21 cellular contexts compared by ENCODE assay signal in the genomic region with DNA sequence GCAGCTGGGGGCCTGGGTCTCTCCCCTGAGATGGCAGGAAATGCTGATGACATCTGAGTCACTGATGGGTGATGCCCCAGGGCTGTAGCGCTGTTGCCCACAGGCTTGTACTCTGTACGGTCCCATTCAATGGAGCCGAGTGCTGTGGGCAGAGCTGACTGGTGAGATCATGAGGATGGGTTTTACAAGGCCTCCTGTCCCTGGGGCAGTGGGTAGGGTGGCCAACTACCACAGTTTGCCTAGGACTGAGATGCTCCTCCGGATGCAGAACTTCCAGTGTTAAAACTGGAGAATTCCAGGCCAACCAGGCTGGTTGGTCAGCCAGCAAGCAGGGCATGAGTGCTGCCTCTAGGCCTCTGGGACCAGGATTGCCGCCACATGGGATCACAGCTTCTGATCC. TPM values are rescaled to one million over a fixed set of nuclear protein-coding genes. Genes with fewer than 3 reads are reported as not detected.
DNase-seq lines count a peak whose midpoint lies in the region; ATAC-seq, FAIRE-seq and TF ChIP-seq lines count a peak whose summit lies in the region.
"Had no signal": no experiment of that assay in that cellular context is flagged by ENCODE, and none has a peak within 500 bp of the region (broad histone marks: within the 10 kb centered on the region; RNA-seq: fewer than 3 reads in every experiment).

No MANE protein-coding gene starts in this region.

- dilution Hi-C loops in IMR-90 (cut with HindIII; ENCODE audit: low sequenced_read_pairs, unreplicated experiment): no loop called here

- peak overlapping the region; percentile 70 for H2BK120ac ChIP-seq in IMR-90 (ENCODE audit: low read depth, low read length)

- no peak overlapping the region for H3K56ac ChIP-seq in IMR-90 (ENCODE audit: extremely low read depth, insufficient read depth, low read length)

- peak overlapping the region; percentile 68 for H2BK5ac ChIP-seq in IMR-90 (ENCODE audit: low read depth, low read length, poor library complexity, severe bottlenecking)

- peaks cover 22% of the 10 kb centered on the region; the same call in 1 of the 2 replicates for H4K20me1 ChIP-seq in IMR-90 (ENCODE audit: insufficient read depth, low read length)

- no peak overlapping the region for H2AK9ac ChIP-seq in IMR-90 (replicated peaks; ENCODE audit: low read depth, low read length, poor library complexity)

- no peak overlapping the region for H3K27ac Mint-ChIP-seq in osteocyte (ENCODE audit: unreplicated experiment)
- H3K27ac Mint-ChIP-seq: IgD-negative memory B cell had no signal

- H3K4me3 ChIP-seq in IMR-90 (ENCODE audit: insufficient read depth, low read depth, low read length) (no peak overlapping the region), dorsolateral prefrontal cortex (no peak overlapping the region), psoas muscle (no peak overlapping the region), upper lobe of right lung (no peak overlapping the region)
- H3K4me3 ChIP-seq: adrenal gland, cardiac muscle cell, Peyer's patch, SK-N-MC had no signal

- H3K14ac ChIP-seq in IMR-90 (replicated peaks; ENCODE audit: low read depth, low read length): peak overlapping the region; percentile 33

- peak overlapping the region; percentile 11; the same call in 1 of the 2 replicates for H4K5ac ChIP-seq in IMR-90 (ENCODE audit: low read depth, low read length)

- peak overlapping the region; percentile 76 for H2AK5ac ChIP-seq in IMR-90 (ENCODE audit: low read depth, low read length)

- H2AFZ ChIP-seq in IMR-90 (replicated peaks; ENCODE audit: low read length, poor library complexity): no peak overlapping the region

- H3K23ac ChIP-seq in IMR-90 (ENCODE audit: low read depth, low read length): peak overlapping the region; percentile 29; the same call in 1 of the 2 replicates

- H3K4me1 ChIP-seq in IMR-90 (ENCODE audit: control insufficient read depth, insufficient read depth, low read length): peaks cover 39% of the 10 kb centered on the region
- H3K4me1 ChIP-seq in psoas muscle: peaks cover 78% of the 10 kb centered on the region
- peaks cover 64% of the 10 kb centered on the region for H3K4me1 ChIP-seq in upper lobe of right lung

- POLR2A ChIA-PET in IMR-90 (lab: Charles Lee; ENCODE audit: unreplicated experiment): no interaction called here

- H3K4me1 Mint-ChIP-seq in osteocyte (ENCODE audit: unreplicated experiment): peaks cover 49% of the 10 kb centered on the region
- H3K4me1 Mint-ChIP-seq: IgD-negative memory B cell had no signal

- peak overlapping the region; percentile 71; the same call in 2 of the 3 replicates for H2BK15ac ChIP-seq in IMR-90 (ENCODE audit: low read depth, low read length)

- TF ChIP-seq POLR2A in IMR-90 (IDR thresholded peaks at IDR 0.05; ENCODE audit: low read depth, low read length): no peak
- no peak for TF ChIP-seq POLR2A in GM12892 (IDR thresholded peaks at IDR 0.05; ENCODE audit: low read depth, low read length)

- H2BK20ac ChIP-seq in IMR-90 (ENCODE audit: low read depth, low read length): peak overlapping the region; percentile 21; the same call in 1 of the 2 replicates

- peaks cover 13 to 45% of the 10 kb centered on the region in 2 experiments; a peak in 2 of 4 replicates for H3K79me1 ChIP-seq in IMR-90 (ENCODE audit: low read depth in 1 of 2, low read length in 2 of 2)

- H3K4me3 Mint-ChIP-seq in osteocyte (ENCODE audit: unreplicated experiment): no peak overlapping the region
- H3K4me3 Mint-ChIP-seq: IgD-negative memory B cell had no signal

- no peak for FAIRE-seq in GM12892 (lab: Jason Lieb, UNC)

- H4K91ac ChIP-seq in IMR-90 (ENCODE audit: insufficient read depth, low read depth, low read length): peak overlapping the region; percentile 61; the same call in 1 of the 2 replicates

- H3K18ac ChIP-seq in IMR-90 (ENCODE audit: low read depth, low read length): peak overlapping the region; percentile 10; the same call in 1 of the 2 replicates

- H3K9ac ChIP-seq in IMR-90 (ENCODE audit: low read depth, low read length): no peak overlapping the region

- H4K8ac ChIP-seq in IMR-90 (ENCODE audit: low read depth in 2 of 2, low read length in 2 of 2): 0 out of 4 replicates have a peak overlapping the region, but pooled peaks of 1 of the 2 experiments have one; percentile 33

- TF ChIP-seq RAD21 in IMR-90 (IDR thresholded peaks at IDR 0.05; ENCODE audit: low read length): no peak

- H3K4me2 ChIP-seq in IMR-90 (ENCODE audit: low read depth, low read length): no peak overlapping the region

- H3K36me3 ChIP-seq in IMR-90 (ENCODE audit: control insufficient read depth, insufficient read depth, low read length) (peaks cover 6% of the 10 kb centered on the region), psoas muscle (ENCODE audit: insufficient read depth in 1 of 2, low read depth in 1 of 2) (peaks cover 0 to 7% of the 10 kb centered on the region in 2 donors), upper lobe of right lung (peaks cover under 1% of the 10 kb centered on the region)
- H3K36me3 ChIP-seq: cardiac muscle cell, Peyer's patch had no signal

- H3K4ac ChIP-seq in IMR-90 (ENCODE audit: low read depth, low read length): peak overlapping the region; percentile 54

- 100% methylated on average over 3 of the region's 5 CpGs; no CpG with 5 or more reads in 1 of the 2 experiments for WGBS in IMR-90 (ENCODE audit: extremely low coverage in 2 of 2, insufficient read length in 1 of 2), 2 experiments
- WGBS in psoas muscle, 3 donors: 89 to 96% (median 90%) methylated on average over 5 of the region's 5 CpGs

- H3K36me3 Mint-ChIP-seq in osteocyte (ENCODE audit: unreplicated experiment): peaks cover 8% of the 10 kb centered on the region
- H3K36me3 Mint-ChIP-seq: IgD-negative memory B cell had no signal

- intact Hi-C loops in IMR-90 (cut with micrococcal nuclease) (no loop called here), dorsolateral prefrontal cortex (cut with DNase I) (no loop called here), psoas muscle (cut with DNase I) (no loop called here), upper lobe of right lung (cut with DNase I) (no loop called here)

- H3K27me3 Mint-ChIP-seq in osteocyte (ENCODE audit: unreplicated experiment): no peaks in the 10 kb centered on the region

- CTCF ChIA-PET in IMR-90 (lab: Yijun Ruan, JAX): no interaction called here

- no TSS peak for BruUV-seq in IMR-90 (replicated peaks; lab: Mats Ljungman, UMichigan)

- in situ Hi-C loops in IMR-90 (cut with MboI; ENCODE audit: low sequenced_read_pairs): no loop called here

- no peaks in the 10 kb centered on the region for H3K9me3 Mint-ChIP-seq in osteocyte (ENCODE audit: unreplicated experiment)
- H3K9me3 Mint-ChIP-seq: IgD-negative memory B cell had no signal

- H3K9me3 ChIP-seq in IMR-90 (ENCODE audit: control insufficient read depth, insufficient read depth, low read length) (no peaks in the 10 kb centered on the region), psoas muscle (no peaks in the 10 kb centered on the region), upper lobe of right lung (no peaks in the 10 kb centered on the region)
- H3K9me3 ChIP-seq: adrenal gland, Peyer's patch had no signal

- H3K27me3 ChIP-seq in IMR-90 (ENCODE audit: control insufficient read depth, insufficient read depth, low read length) (no peaks in the 10 kb centered on the region), dorsolateral prefrontal cortex (no peaks in the 10 kb centered on the region), psoas muscle (ENCODE audit: insufficient read depth in 3 of 3, low read length in 2 of 3) (no peaks in the 10 kb centered on the region), upper lobe of right lung (no peaks in the 10 kb centered on the region)
- H3K27me3 ChIP-seq: adrenal gland, cardiac muscle cell, Peyer's patch had no signal

- H3K27ac ChIP-seq in IMR-90 (ENCODE audit: insufficient read depth, low read length) (no peak overlapping the region), dorsolateral prefrontal cortex (peak overlapping the region in 32 of 59 donors; percentile 11 to 99 (median 91)), psoas muscle (peak overlapping the region; percentile 98), upper lobe of right lung (peak overlapping the region; percentile 76)
- H3K27ac ChIP-seq: Peyer's patch, SK-N-MC had no signal

- H3K9me1 ChIP-seq in IMR-90 (ENCODE audit: insufficient read depth, low read length): peaks cover 27% of the 10 kb centered on the region

- ATAC-seq in IMR-90 (ENCODE audit: low read depth): no peak
- ATAC-seq in psoas muscle: no peak
- ATAC-seq in upper lobe of right lung: no peak
- ATAC-seq: right cardiac atrium; stimulated activated naive CD8-positive, alpha-beta T cell treated with anti-CD3 and anti-CD28 coated beads, Interleukin-15, Interleukin-2, amounts not matched to agents 100 U/mL and 50 U/mL, for 24 hours had no signal

- no peak for TF ChIP-seq CTCF in IMR-90 (conservative IDR thresholded peaks at IDR 0.05; ENCODE audit: low read depth, low read length)
- TF ChIP-seq CTCF in dorsolateral prefrontal cortex (IDR thresholded peaks at IDR 0.05 in 54 of 56, conservative IDR thresholded peaks at IDR 0.05 in 2 of 56; ENCODE audit: low read depth in 1 of 56, partially characterized antibody in 56 of 56): no peak
- TF ChIP-seq CTCF in psoas muscle (IDR thresholded peaks at IDR 0.05): no peak
- TF ChIP-seq CTCF in upper lobe of right lung (IDR thresholded peaks at IDR 0.05): no peak
- no peak for TF ChIP-seq CTCF in osteocyte (IDR thresholded peaks at IDR 0.05)

- no peak for DNase-seq in IMR-90
- no peak for DNase-seq in dorsolateral prefrontal cortex
- no peak for DNase-seq in psoas muscle
- no peak for DNase-seq in upper lobe of right lung
- DNase-seq in ureter (ENCODE audit: low spot score): no peak
- DNase-seq in osteocyte (ENCODE audit: extremely low spot score, unreplicated experiment): no peak
- DNase-seq in GM12892 (ENCODE audit: insufficient read length): no peak
- DNase-seq: activated CD4-positive, alpha-beta T cell treated with anti-CD3 and anti-CD28 coated beads for 4 hours; adrenal gland; DMS79; NCI-H187 treated with DMSO at 0.1 percent for 48 hours; NCI-H345; nucleus accumbens; Peyer's patch; right cardiac atrium; stimulated activated naive CD8-positive, alpha-beta T cell treated with anti-CD3 and anti-CD28 coated beads, Interleukin-15, Interleukin-2, amounts not matched to agents 100 U/mL and 50 U/mL, for 24 hours had no signal

RNA-seq across cellular contexts. Expression of a gene that starts 9.2 kb away (rescaled TPM):
- total RNA-seq in IMR-90 (2012; rRNA removed) (41.6 and 44.2 TPM in 2 replicates), dorsolateral prefrontal cortex (100 to 1,000 TPM in 6 of 120 experiments, 10 to 100 TPM in 114; 34.3 to 144 (median 58.1) TPM), psoas muscle (100 to 1,000 TPM in 1 of 4 donors, 10 to 100 TPM in 3; 41.8 to 116 (median 78.9) TPM), upper lobe of right lung (90.0 TPM), ureter (75.4 TPM), osteocyte (50.6 and 55.5 TPM in 2 replicates)
- polyA plus RNA-seq in IMR-90 (2012; rRNA removed) (102 and 122 TPM in 2 replicates), psoas muscle (10 to 100 TPM; 42.3 to 62.4 (median 55.1) TPM)
- 50.7 and 178 TPM in 2 replicates for polyA plus RNA-seq in IMR-90 (2012; cell fraction: cytosol; rRNA removed)
- polyA plus RNA-seq in IMR-90 (2012; cell fraction: nucleus; rRNA removed; ENCODE audit: low replicate concordance): 49.6 and 125 TPM in 2 replicates
- polyA plus RNA-seq in GM12892 (2012; ENCODE audit: missing spikeins): 5.7 TPM

RNA-seq across cellular contexts. Expression of a gene that starts 38.2 kb away (rescaled TPM):
- total RNA-seq in IMR-90 (2012; rRNA removed) (not detected in 2 replicates), dorsolateral prefrontal cortex (under 1 TPM in 3 of 120 experiments, not detected in 117; 0.32 to 0.99 (median 0.66) TPM), psoas muscle (1,000 to 10,000 TPM; 2,137 to 4,600 (median 3,389) TPM), upper lobe of right lung (0.49 TPM), ureter (0.23 TPM), osteocyte (0.43 TPM in 1 of 2 replicates, not detected in the other)
- polyA plus RNA-seq in IMR-90 (2012; rRNA removed) (not detected in 2 replicates), psoas muscle (1,000 to 10,000 TPM in 2 of 3 donors, 100 to 1,000 TPM in 1; 734 to 2,687 (median 2,500) TPM)
- polyA plus RNA-seq in IMR-90 (2012; cell fraction: cytosol; rRNA removed): 0.02 TPM in 1 of 2 replicates, not detected in the other
- polyA plus RNA-seq in IMR-90 (2012; cell fraction: nucleus; rRNA removed; ENCODE audit: low replicate concordance): 0.20 and 0.45 TPM in 2 replicates
- polyA plus RNA-seq in GM12892 (2012; ENCODE audit: missing spikeins): 0.40 TPM
- total RNA-seq: dermis microvascular lymphatic vessel endothelial cell, glomerular endothelial cell had no signal
- polyA plus RNA-seq: IgD-negative memory B cell had no signal

RNA-seq across cellular contexts. Expression of a gene that starts 47.1 kb away (rescaled TPM):
- total RNA-seq in IMR-90 (2012; rRNA removed): 1,498 and 1,861 TPM in 2 replicates
- 948 and 1,037 TPM in 2 replicates for polyA plus RNA-seq in IMR-90 (2012; rRNA removed)
- polyA plus RNA-seq in IMR-90 (2012; cell fraction: cytosol; rRNA removed): 955 and 1,043 TPM in 2 replicates
- 737 and 1,227 TPM in 2 replicates for polyA plus RNA-seq in IMR-90 (2012; cell fraction: nucleus; rRNA removed; ENCODE audit: low replicate concordance)
- total RNA-seq in dorsolateral prefrontal cortex: 1,000 to 10,000 TPM in 2 of 120 experiments, 100 to 1,000 TPM in 118; 225 to 1,268 (median 522) TPM
- total RNA-seq in psoas muscle: 10 to 100 TPM; 14.7 to 27.7 (median 24.3) TPM
- 10 to 100 TPM; 21.1 to 26.4 (median 23.2) TPM for polyA plus RNA-seq in psoas muscle
- total RNA-seq in upper lobe of right lung: 280 TPM
- 545 TPM for total RNA-seq in ureter
- 0.56 and 1.6 TPM in 2 replicates for total RNA-seq in osteocyte
- polyA plus RNA-seq in GM12892 (2012; ENCODE audit: missing spikeins): 35.2 TPM

Comparison
In these comparisons a context has a peak if more than half of its experiments do, and no peak if none do; other contexts are left out.
1. RNA of a gene that starts 38.2 kb away (total RNA-seq): 2,137 to 4,600 TPM in psoas muscle; 0.49 TPM in upper lobe of right lung (single experiment), 0.43 TPM in osteocyte, 0.23 TPM in ureter (single experiment), not detected in IMR-90 and 0.32 to 0.99 TPM in dorsolateral prefrontal cortex; every median in the first group is over 1,000 times any median in the second.